8 cellular contexts compared by ENCODE assay signal in genomic region chr5:109690456-109691247, GRCh38. TPM values are rescaled to one million over a fixed set of nuclear protein-coding genes. Genes with fewer than 3 reads are reported as not detected.
DNase-seq lines count a peak whose midpoint lies in the region; ATAC-seq and TF ChIP-seq lines count a peak whose summit lies in the region.

No MANE protein-coding gene starts in this region.

- peak overlapping the region; percentile 84 for H3K27ac Mint-ChIP-seq in CD4-positive, alpha-beta T cell
- peak overlapping the region; percentile 89 for H3K27ac Mint-ChIP-seq in activated naive CD8-positive, alpha-beta T cell treated with anti-CD3 and anti-CD28 coated beads for 36 hours

- TF ChIP-seq EP300 in tibial nerve (IDR thresholded peaks at IDR 0.05), result peak in 1 of 2 donors; percentile 59

- peak; percentile 36 to 44 for TF ChIP-seq POLR2A in tibial nerve (IDR thresholded peaks at IDR 0.05)

- peak overlapping the region; percentile 91 for H3K4me3 Mint-ChIP-seq in CD4-positive, alpha-beta T cell
- H3K4me3 Mint-ChIP-seq in activated naive CD8-positive, alpha-beta T cell treated with anti-CD3 and anti-CD28 coated beads for 36 hours, result peak overlapping the region; percentile 87

- peaks cover 8% of the 10 kb centered on the region for H3K9me3 ChIP-seq in CD4-positive, alpha-beta T cell (ENCODE audit: control insufficient read depth, low read length)
- H3K9me3 ChIP-seq in tibial nerve, result peaks cover 0 to 10% (median 0%) of the 10 kb centered on the region in 4 donors

- H3K4me1 Mint-ChIP-seq in CD4-positive, alpha-beta T cell (ENCODE audit: low read depth), result peaks cover 50% of the 10 kb centered on the region
- H3K4me1 Mint-ChIP-seq in activated naive CD8-positive, alpha-beta T cell treated with anti-CD3 and anti-CD28 coated beads for 36 hours, result peaks cover 46% of the 10 kb centered on the region

- peak; percentile 20 to 54 (median 37) for DNase-seq in CD4-positive, alpha-beta T cell
- DNase-seq in Jurkat, Clone E6-1 (ENCODE audit: low read depth, low spot score), result peak; percentile 50
- DNase-seq in SKM-1 (lab: John Stamatoyannopoulos, UW; ENCODE audit: unreplicated experiment) (peak; percentile 65), glomerular visceral epithelial cell (ENCODE audit: extremely low spot score) (peak; percentile 76), nucleus accumbens (lab: John Stamatoyannopoulos, UW) (peak in 54 of 56 donors; percentile 2 to 85 (median 60)), tibial nerve (ENCODE audit: low spot score in 2 of 2) (peak; percentile 63 to 80)
- DNase-seq in activated naive CD8-positive, alpha-beta T cell treated with anti-CD3 and anti-CD28 coated beads for 36 hours, result peak; percentile 53

- TF ChIP-seq CTCF in CD4-positive, alpha-beta T cell (IDR thresholded peaks at IDR 0.05), result no peak
- TF ChIP-seq CTCF in tibial nerve (IDR thresholded peaks at IDR 0.05), result peak; percentile 64 to 91 (median 78)

- intact Hi-C loops in CD4-positive, alpha-beta T cell (cut with DNase I, micrococcal nuclease), result loop anchor here (2.0 to 10.0 kb wide), 8 partner anchors 87 to 1404 kb away; partner anchors contain the start of genes FBXL17 (in 1 of the 2), FER (in 1 of the 2) and WDR36 (in 1 of the 2)

- H3K36me3 ChIP-seq in tibial nerve, result no peaks in the 10 kb centered on the region

- POLR2A ChIA-PET in CD4-positive, alpha-beta T cell (lab: Charles Lee), result interaction anchor here (0.6 to 4.2 kb wide), 26 partner anchors 8 to 1309 kb away, joined by 3 to 70 read pairs (median 4); partner anchors contain the start of genes FBXL17, PJA2 and SLC25A46

- H3K9me3 Mint-ChIP-seq in CD4-positive, alpha-beta T cell, result no peaks in the 10 kb centered on the region
- H3K9me3 Mint-ChIP-seq in activated naive CD8-positive, alpha-beta T cell treated with anti-CD3 and anti-CD28 coated beads for 36 hours, result peaks cover 4% of the 10 kb centered on the region

- no peaks in the 10 kb centered on the region for H3K27me3 ChIP-seq in CD4-positive, alpha-beta T cell (ENCODE audit: control insufficient read depth, insufficient read depth, low read length)
- H3K27me3 ChIP-seq in tibial nerve, result no peaks in the 10 kb centered on the region

- CTCF ChIA-PET in CD4-positive, alpha-beta T cell (lab: Charles Lee), result interaction anchor here (0.8 to 1.4 kb wide), 4 partner anchors 9 to 363 kb away, joined by 3 to 4 read pairs (median 3); partner anchors contain the start of gene PJA2

- no peaks in the 10 kb centered on the region for H3K27me3 Mint-ChIP-seq in CD4-positive, alpha-beta T cell
- H3K27me3 Mint-ChIP-seq in activated naive CD8-positive, alpha-beta T cell treated with anti-CD3 and anti-CD28 coated beads for 36 hours, result no peaks in the 10 kb centered on the region

- peaks cover 10% of the 10 kb centered on the region for H3K36me3 Mint-ChIP-seq in CD4-positive, alpha-beta T cell (ENCODE audit: low read depth)
- H3K36me3 Mint-ChIP-seq in activated naive CD8-positive, alpha-beta T cell treated with anti-CD3 and anti-CD28 coated beads for 36 hours, result peaks cover 25% of the 10 kb centered on the region

- WGBS in tibial nerve, 2 donors, result 0 to 1% methylated on average over 40 to 53 of the region's 65 CpGs

- H3K27ac ChIP-seq in CD4-positive, alpha-beta T cell (ENCODE audit: low read depth, low read length), result peak overlapping the region; percentile 92
- peak overlapping the region; percentile 90 to 98 (median 94) for H3K27ac ChIP-seq in tibial nerve

- peaks cover 0 to 45% (median 32%) of the 10 kb centered on the region in 4 donors for H3K4me1 ChIP-seq in tibial nerve

- peak; percentile 37 for ATAC-seq in CD4-positive, alpha-beta T cell (ENCODE audit: poor library complexity)
- peak; percentile 1 for ATAC-seq in GM21381 (IDR thresholded peaks at IDR 0.05; ENCODE audit: unreplicated experiment)

- peak overlapping the region; percentile 88 for H3K4me3 ChIP-seq in Jurkat, Clone E6-1 (ENCODE audit: low read length)
- H3K4me3 ChIP-seq in tibial nerve, result peak overlapping the region; percentile 71 to 98 (median 92)

RNA-seq across cellular contexts. Expression of gene MAN2A1, which starts 0.9 kb away (rescaled TPM):
- 10 to 100 TPM; 50.6 to 52.7 TPM for total RNA-seq in CD4-positive, alpha-beta T cell
- polyA plus RNA-seq in Jurkat, Clone E6-1 (2012; ENCODE audit: insufficient read depth, insufficient read length), result 14.5 TPM
- 10 to 100 TPM; 28.7 to 28.8 TPM for total RNA-seq in activated naive CD8-positive, alpha-beta T cell treated with anti-CD3 and anti-CD28 coated beads for 36 hours
- 10 to 100 TPM; 50.0 to 66.0 (median 56.7) TPM for total RNA-seq in tibial nerve

Comparison
In these comparisons a context has a peak if more than half of its experiments do, and no peak if none do; other contexts are left out.
1. Peak in every context shown above with its lines: DNase-seq, ATAC-seq, H3K4me3 ChIP-seq and H3K27ac ChIP-seq.